20 cellular contexts compared by ENCODE assay signal in the genomic region with DNA sequence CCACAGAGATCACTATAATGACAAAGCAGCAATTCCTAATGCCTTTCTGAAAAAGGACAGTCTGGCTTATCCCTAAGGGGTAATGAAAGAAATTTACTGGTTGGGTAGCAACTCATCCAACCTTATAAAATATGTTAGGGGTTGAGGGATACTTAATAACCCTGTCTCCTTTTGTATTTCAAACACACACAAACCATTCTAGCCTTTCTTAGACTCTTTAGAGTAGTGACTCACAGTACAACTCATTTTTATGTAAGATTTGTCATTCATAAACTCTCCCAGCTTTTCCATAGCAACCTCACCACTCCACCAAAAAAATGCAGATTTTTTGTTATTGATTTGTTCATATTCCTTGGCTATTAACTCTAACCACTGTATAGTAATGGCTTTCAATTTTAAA.
"Had no signal": no experiment of that assay in that cellular context is flagged by ENCODE, and none has a peak within 500 bp of the region (broad histone marks: within the 10 kb centered on the region; RNA-seq: fewer than 3 reads in every experiment).

No MANE protein-coding gene starts in this region.

- H3K27ac ChIP-seq: esophagus squamous epithelium, gastrocnemius medialis, heart right ventricle, pancreas, vagina, VCaP had no signal

- H3K4me3 Mint-ChIP-seq: activated naive CD4-positive, alpha-beta T cell treated with anti-CD3 and anti-CD28 coated beads for 36 hours; activated naive CD8-positive, alpha-beta T cell treated with anti-CD3 and anti-CD28 coated beads, Interleukin-2, amount 50 U/mL, for 24 hours; naive thymus-derived CD4-positive, alpha-beta T cell; stimulated activated naive B cell treated with anti-CD40 and anti-IgM and Interleukin-4, amounts not matched to agents 10 μg/mL and 1 μg/mL and 100 μg/mL, for 72 hours had no signal

- H3K9me3 Mint-ChIP-seq: activated naive CD8-positive, alpha-beta T cell treated with anti-CD3 and anti-CD28 coated beads, Interleukin-2, amount 50 U/mL, for 24 hours had no signal

- H3K4me1 ChIP-seq: esophagus squamous epithelium, gastrocnemius medialis, heart right ventricle, pancreas, tibial nerve, vagina had no signal

- H3K4me1 Mint-ChIP-seq: activated naive CD8-positive, alpha-beta T cell treated with anti-CD3 and anti-CD28 coated beads, Interleukin-2, amount 50 U/mL, for 24 hours; naive thymus-derived CD4-positive, alpha-beta T cell; stimulated activated naive B cell treated with anti-CD40 and anti-IgM and Interleukin-4, amounts not matched to agents 10 μg/mL and 1 μg/mL and 100 μg/mL, for 72 hours had no signal

- H3K36me3 ChIP-seq: esophagus squamous epithelium, gastrocnemius medialis, heart right ventricle, pancreas, tibial nerve, vagina had no signal

- H3K27me3 ChIP-seq: esophagus squamous epithelium, gastrocnemius medialis, heart right ventricle, pancreas, tibial nerve, vagina had no signal

- H3K4me3 ChIP-seq: esophagus squamous epithelium, gastrocnemius medialis, heart right ventricle, lung, mucosa of descending colon, pancreas, tibial nerve, vagina had no signal

- H3K9me3 ChIP-seq: esophagus squamous epithelium, gastrocnemius medialis, mucosa of descending colon, pancreas, tibial nerve, vagina had no signal

- H3K36me3 Mint-ChIP-seq: naive thymus-derived CD4-positive, alpha-beta T cell; stimulated activated naive B cell treated with anti-CD40 and anti-IgM and Interleukin-4, amounts not matched to agents 10 μg/mL and 1 μg/mL and 100 μg/mL, for 72 hours had no signal

- DNase-seq: activated CD4-positive, alpha-beta T cell treated with anti-CD3 and anti-CD28 coated beads for 1 hour; activated CD4-positive, alpha-beta T cell treated with anti-CD3 and anti-CD28 coated beads, Interleukin-2, amount 50 U/mL, for 48 hours; activated naive CD4-positive, alpha-beta T cell treated with anti-CD3 and anti-CD28 coated beads for 36 hours; activated naive CD8-positive, alpha-beta T cell treated with anti-CD3 and anti-CD28 coated beads, Interleukin-2, amount 50 U/mL, for 24 hours; activated T-cell treated with anti-CD3 and anti-CD28 coated beads, Interleukin-2, amount 50 U/mL, for 1 hour; aorta; esophagus squamous epithelium; gastrocnemius medialis; heart right ventricle; mucosa of descending colon; naive thymus-derived CD4-positive, alpha-beta T cell; pancreas; stimulated activated CD4-positive, alpha-beta T cell treated with anti-CD3 and anti-CD28 coated beads, Interleukin-15, amount 100 ng/mL, for 24 hours; stimulated activated CD4-positive, alpha-beta T cell treated with anti-CD3 and anti-CD28 coated beads, Interleukin-4, amount 100 ng/mL, for 1 hour; stimulated activated naive B cell treated with anti-CD40 and anti-IgM and Interleukin-4, amounts not matched to agents 10 μg/mL and 1 μg/mL and 100 μg/mL, for 72 hours had no signal

- H3K27ac Mint-ChIP-seq: activated naive CD4-positive, alpha-beta T cell treated with anti-CD3 and anti-CD28 coated beads for 36 hours; activated naive CD8-positive, alpha-beta T cell treated with anti-CD3 and anti-CD28 coated beads, Interleukin-2, amount 50 U/mL, for 24 hours; activated T-helper 2 cell treated with anti-CD3 and anti-CD28 coated beads, Interferon-gamma antibody, Interleukin-2, Interleukin-4, amounts not matched to agents 10 μg/mL and 5 μg/mL and 100 μg/mL, durations not matched to agents 14 hours and 24 hours and 36 hours; naive thymus-derived CD4-positive, alpha-beta T cell; stimulated activated naive B cell treated with anti-CD40 and anti-IgM and Interleukin-4, amounts not matched to agents 10 μg/mL and 1 μg/mL and 100 μg/mL, for 72 hours had no signal

- ATAC-seq: activated naive CD8-positive, alpha-beta T cell treated with anti-CD3 and anti-CD28 coated beads, Interleukin-2, amount 50 U/mL, for 24 hours; gastrocnemius medialis; heart right ventricle; mucosa of descending colon; naive thymus-derived CD4-positive, alpha-beta T cell; pancreas; stimulated activated naive B cell treated with anti-CD40 and anti-IgM and Interleukin-4, amounts not matched to agents 10 μg/mL and 1 μg/mL and 100 μg/mL, for 72 hours had no signal

- H3K27me3 Mint-ChIP-seq: activated naive CD8-positive, alpha-beta T cell treated with anti-CD3 and anti-CD28 coated beads, Interleukin-2, amount 50 U/mL, for 24 hours; naive thymus-derived CD4-positive, alpha-beta T cell; stimulated activated naive B cell treated with anti-CD40 and anti-IgM and Interleukin-4, amounts not matched to agents 10 μg/mL and 1 μg/mL and 100 μg/mL, for 72 hours had no signal
